ENCODE assay signal across 28 cellular contexts in genomic region chr20:32908334-32909292, GRCh38. TPM values are rescaled to one million over a fixed set of nuclear protein-coding genes. Genes with fewer than 3 reads are reported as not detected.
A peak's percentile ranks its signal among the peaks of the same experiment; 100 is the strongest.
DNase-seq lines count a peak whose midpoint lies in the region; ATAC-seq and TF ChIP-seq lines count a peak whose summit lies in the region.
"Had no signal": no experiment of that assay in that cellular context is flagged by ENCODE, and none has a peak within 500 bp of the region (broad histone marks: within the 10 kb centered on the region; RNA-seq: fewer than 3 reads in every experiment).

No MANE protein-coding gene starts in this region.

- in situ Hi-C loops in ACHN (cut with HindIII; ENCODE audit: low pct_ligation_motif_present, low pct_unique_long_range_greater_than_20kb, low sequenced_read_pairs) (no loop called here), GM13977 (cut with MboI; ENCODE audit: low pct_unique_long_range_greater_than_20kb, low sequenced_read_pairs, unreplicated experiment) (no loop called here)

- no peak overlapping the region for H3K4me3 Mint-ChIP-seq in CD4-positive, alpha-beta T cell
- H3K4me3 Mint-ChIP-seq in chondrocyte (ENCODE audit: unreplicated experiment) (no peak overlapping the region), GM23338 (no peak overlapping the region)
- H3K4me3 Mint-ChIP-seq: mesothelial cell of epicardium; natural killer cell treated with Interleukin-12 subunit alpha and Interleukin-12 subunit beta and Interleukin-15 and Interleukin-18, amount 100 ng/mL, for 72 hours; stimulated activated naive CD8-positive, alpha-beta T cell treated with anti-CD3 and anti-CD28 coated beads, Interleukin-15, Interleukin-2, amounts not matched to agents 100 ng/mL and 50 ng/mL, for 24 hours; T-cell had no signal

- no peaks in the 10 kb centered on the region for H3K27me3 Mint-ChIP-seq in CD4-positive, alpha-beta T cell
- no peaks in the 10 kb centered on the region for H3K27me3 Mint-ChIP-seq in chondrocyte (ENCODE audit: low read depth)
- H3K27me3 Mint-ChIP-seq in GM23338 (ENCODE audit: insufficient read depth, low read depth, poor library complexity): peaks cover 8% of the 10 kb centered on the region
- H3K27me3 Mint-ChIP-seq: natural killer cell treated with Interleukin-12 subunit alpha and Interleukin-12 subunit beta and Interleukin-15 and Interleukin-18, amount 100 ng/mL, for 72 hours; stimulated activated naive CD8-positive, alpha-beta T cell treated with anti-CD3 and anti-CD28 coated beads, Interleukin-15, Interleukin-2, amounts not matched to agents 100 ng/mL and 50 ng/mL, for 24 hours; T-cell had no signal

- H3K27ac Mint-ChIP-seq in CD4-positive, alpha-beta T cell: peak overlapping the region; percentile 45
- H3K27ac Mint-ChIP-seq in chondrocyte (ENCODE audit: unreplicated experiment): no peak overlapping the region
- H3K27ac Mint-ChIP-seq in GM23338: no peak overlapping the region
- H3K27ac Mint-ChIP-seq: mesothelial cell of epicardium; natural killer cell treated with Interleukin-12 subunit alpha and Interleukin-12 subunit beta and Interleukin-15 and Interleukin-18, amount 100 ng/mL, for 72 hours; stimulated activated naive CD8-positive, alpha-beta T cell treated with anti-CD3 and anti-CD28 coated beads, Interleukin-15, Interleukin-2, amounts not matched to agents 100 ng/mL and 50 ng/mL, for 24 hours had no signal

- POLR2A ChIA-PET in CD4-positive, alpha-beta T cell (lab: Charles Lee): interaction anchor here (0.6 kb wide), 1 partner anchor 459 kb away, joined by 3 read pairs; no protein-coding TSS in a partner anchor

- no peaks in the 10 kb centered on the region for H3K27me3 ChIP-seq in CD4-positive, alpha-beta T cell (ENCODE audit: control insufficient read depth, insufficient read depth, low read length)
- no peaks in the 10 kb centered on the region for H3K27me3 ChIP-seq in GM23338 (ENCODE audit: insufficient read depth)
- H3K27me3 ChIP-seq: heart left ventricle, Peyer's patch, SJCRH30 had no signal

- no peaks in the 10 kb centered on the region for H3K9me3 ChIP-seq in CD4-positive, alpha-beta T cell (ENCODE audit: control insufficient read depth, low read length)
- H3K9me3 ChIP-seq: A549, Peyer's patch, SJCRH30 had no signal

- no peak overlapping the region for H3K4me3 ChIP-seq in GM23338
- H3K4me3 ChIP-seq: A549, heart left ventricle, Peyer's patch, SJCRH30 had no signal

- no peaks in the 10 kb centered on the region for H3K9me2 ChIP-seq in GM23338 (ENCODE audit: insufficient read depth)

- ATAC-seq in CD4-positive, alpha-beta T cell (ENCODE audit: poor library complexity): peak; percentile 63
- ATAC-seq in GM23338: no peak
- ATAC-seq: A549, left colon, sciatic nerve had no signal

- TF ChIP-seq CTCF in CD4-positive, alpha-beta T cell (IDR thresholded peaks at IDR 0.05): no peak
- no peak for TF ChIP-seq CTCF in chondrocyte (IDR thresholded peaks at IDR 0.05)
- no peak for TF ChIP-seq CTCF in GM23338 (conservative IDR thresholded peaks at IDR 0.05; ENCODE audit: low read depth in 2 of 2)
- TF ChIP-seq CTCF in GM13977 (IDR thresholded peaks at IDR 0.05; ENCODE audit: extremely low read depth, insufficient read depth, missing control alignments): no peak

- DNase-seq in activated CD8-positive, alpha-beta memory T cell treated with anti-CD3 and anti-CD28 coated beads for 4 hours (ENCODE audit: low read depth in 2 of 2): peak; percentile 20 to 24
- no peak for DNase-seq in activated CD8-positive, alpha-beta memory T cell treated with anti-CD3 and anti-CD28 coated beads, Interleukin-2, amount 50 U/mL, for 48 hours
- DNase-seq in CD4-positive, alpha-beta T cell: peak in 2 of 10 experiments; percentile 20 to 21
- DNase-seq in chondrocyte (ENCODE audit: low spot score) (peak; percentile 61), posterior vena cava (ENCODE audit: low spot score) (peak; percentile 67), ACHN (no peak), GM23338 (ENCODE audit: low spot score) (no peak), GM13977 (ENCODE audit: low spot score) (no peak)
- DNase-seq: activated CD4-positive, alpha-beta T cell treated with anti-CD3 and anti-CD28 coated beads for 1 hour; activated naive CD4-positive, alpha-beta T cell treated with anti-CD3 and anti-CD28 coated beads, Interleukin-2, amount 50 U/mL, for 16 hours; Calu3; central memory CD4-positive, alpha-beta T cell; left colon; NCI-H1417 treated with DMSO at 0.1 percent for 48 hours; NCI-H510A treated with DMSO at 0.1 percent for 48 hours; NK-92 treated with Interleukin-12 subunit alpha and Interleukin-12 subunit beta, amount 100 ng/mL, for 24 hours; Peyer's patch; SJCRH30; trophoblast cell had no signal

- no peaks in the 10 kb centered on the region for H3K36me3 ChIP-seq in GM23338 (ENCODE audit: insufficient read depth)
- H3K36me3 ChIP-seq: heart left ventricle, Peyer's patch, SJCRH30 had no signal

- peaks cover 28% of the 10 kb centered on the region for H3K4me1 Mint-ChIP-seq in CD4-positive, alpha-beta T cell (ENCODE audit: low read depth)
- H3K4me1 Mint-ChIP-seq in chondrocyte (ENCODE audit: low read depth): peaks cover 3% of the 10 kb centered on the region
- H3K4me1 Mint-ChIP-seq in GM23338: no peaks in the 10 kb centered on the region
- H3K4me1 Mint-ChIP-seq: mesothelial cell of epicardium had no signal

- H3K4me1 ChIP-seq in GM23338 (ENCODE audit: insufficient read depth): no peaks in the 10 kb centered on the region
- H3K4me1 ChIP-seq: A549, heart left ventricle, Peyer's patch had no signal

- H3K9me3 Mint-ChIP-seq in CD4-positive, alpha-beta T cell: no peaks in the 10 kb centered on the region
- no peaks in the 10 kb centered on the region for H3K9me3 Mint-ChIP-seq in chondrocyte (ENCODE audit: low read depth)
- no peaks in the 10 kb centered on the region for H3K9me3 Mint-ChIP-seq in GM23338
- H3K9me3 Mint-ChIP-seq: mesothelial cell of epicardium; natural killer cell treated with Interleukin-12 subunit alpha and Interleukin-12 subunit beta and Interleukin-15 and Interleukin-18, amount 100 ng/mL, for 72 hours; stimulated activated naive CD8-positive, alpha-beta T cell treated with anti-CD3 and anti-CD28 coated beads, Interleukin-15, Interleukin-2, amounts not matched to agents 100 ng/mL and 50 ng/mL, for 24 hours; T-cell had no signal

- H3K79me2 ChIP-seq in GM23338 (replicated peaks; ENCODE audit: insufficient read depth): no peaks in the 10 kb centered on the region

- no peaks in the 10 kb centered on the region for H3F3A ChIP-seq in GM23338 (replicated peaks; ENCODE audit: low read depth)

- H3K36me3 Mint-ChIP-seq in CD4-positive, alpha-beta T cell (ENCODE audit: low read depth): no peaks in the 10 kb centered on the region
- H3K36me3 Mint-ChIP-seq in chondrocyte (ENCODE audit: low read depth): peaks cover 6% of the 10 kb centered on the region
- H3K36me3 Mint-ChIP-seq in GM23338 (ENCODE audit: low read depth): no peaks in the 10 kb centered on the region
- H3K36me3 Mint-ChIP-seq: mesothelial cell of epicardium; natural killer cell treated with Interleukin-12 subunit alpha and Interleukin-12 subunit beta and Interleukin-15 and Interleukin-18, amount 100 ng/mL, for 72 hours had no signal

- H3K27ac ChIP-seq in CD4-positive, alpha-beta T cell (ENCODE audit: low read depth, low read length): no peak overlapping the region
- H3K27ac ChIP-seq in GM23338 (ENCODE audit: low read depth): no peak overlapping the region
- H3K27ac ChIP-seq: A549, epithelial cell of prostate, heart left ventricle, Peyer's patch, SJCRH30 had no signal

- H2AFZ ChIP-seq in GM23338: no peak overlapping the region

- CTCF ChIA-PET in CD4-positive, alpha-beta T cell (lab: Charles Lee): no interaction called here

- H3K4me2 ChIP-seq in GM23338: no peak overlapping the region
- H3K4me2 ChIP-seq: A549 had no signal

- intact Hi-C loops in CD4-positive, alpha-beta T cell (cut with DNase I, micrococcal nuclease): no loop called here
- intact Hi-C loops in posterior vena cava (cut with DNase I): loop anchor here in 1 of 2 donors (10.0 kb wide), 1 partner anchor 386 kb away; no protein-coding TSS in a partner anchor

- H4K20me1 ChIP-seq in GM23338 (replicated peaks; ENCODE audit: insufficient read depth): no peaks in the 10 kb centered on the region

TF ChIP-seq in GM23338, 12 proteins besides CTCF, POLR2A, EP300 and RAD21 (continues in another document):
- no peak for TF ChIP-seq CREB1 (CRISPR knock-in tag; IDR thresholded peaks at IDR 0.05; ENCODE audit: low read depth)

RNA-seq across cellular contexts. Expression of gene EFCAB8, which starts 49.9 kb away (rescaled TPM):
- 1 to 10 TPM in 1 of 2 experiments, under 1 TPM in 1; 0.81 to 2.5 TPM for total RNA-seq in CD4-positive, alpha-beta T cell
- total RNA-seq in chondrocyte (0.32 to 0.67 TPM (median 0.51 TPM) in 3 replicates), posterior vena cava (under 1 TPM; 0.28 to 0.81 TPM)
- total RNA-seq in GM23338 (2014; rRNA removed; shearing (Covaris generic)): 0.35 TPM in 1 of 2 replicates, not detected in the other
- not detected in 2 replicates for polyA plus RNA-seq in GM23338 (2016; fragmentation: Nextera tagmentation; extraction: Ambion mirVana)
- polyA plus RNA-seq: A549, BJ had no signal

Comparison
In these comparisons a context has a peak if more than half of its experiments do, and no peak if none do; other contexts are left out.
1. DNase-seq: peak in activated CD8-positive, alpha-beta memory T cell treated with anti-CD3 and anti-CD28 coated beads for 4 hours (2 of 2), chondrocyte (single experiment) and posterior vena cava (single experiment); none in activated CD8-positive, alpha-beta memory T cell treated with anti-CD3 and anti-CD28 coated beads, Interleukin-2, amount 50 U/mL, for 48 hours (single experiment), ACHN (single experiment), GM23338 (single experiment) and GM13977 (single experiment).